Comparison of ENCODE assay signal across 8 cellular contexts in genomic region chr13:40667622-40667978, GRCh38. TPM values are rescaled to one million over a fixed set of nuclear protein-coding genes. Genes with fewer than 3 reads are reported as not detected.
A peak's percentile ranks its signal among the peaks of the same experiment; 100 is the strongest.
DNase-seq lines count a peak whose midpoint lies in the region; ATAC-seq and TF ChIP-seq lines count a peak whose summit lies in the region.

No MANE protein-coding gene starts in this region.

- H3K27ac Mint-ChIP-seq in activated naive CD8-positive, alpha-beta T cell = peak overlapping the region; percentile 86

- H3K4me3 Mint-ChIP-seq in activated naive CD8-positive, alpha-beta T cell = peak overlapping the region; percentile 91

- DNase-seq in smooth muscle cell (lab: John Stamatoyannopoulos, UW; ENCODE audit: unreplicated experiment) (no peak), CD1c-positive myeloid dendritic cell (ENCODE audit: extremely low spot score) (no peak), NCI-H187 (lab: John Stamatoyannopoulos, UW) (no peak), DMS79 treated with DMSO at 0.1 percent for 48 hours (lab: John Stamatoyannopoulos, UW) (no peak)

- H3K4me3 ChIP-seq in HEK293 (ENCODE audit: low read depth, low read length) = peak overlapping the region; percentile 66
- H3K4me3 ChIP-seq in iPS-18a (ENCODE audit: low read length) = peak overlapping the region; percentile 81
- H3K4me3 ChIP-seq in smooth muscle cell = peak overlapping the region; percentile 97

- H3K27me3 Mint-ChIP-seq in activated naive CD8-positive, alpha-beta T cell = no peaks in the 10 kb centered on the region

- CTCF ChIA-PET in HEK293 (lab: Yijun Ruan, JAX) = interaction anchor here (0.7 to 0.9 kb wide), 2 partner anchors 85 to 606 kb away, joined by 3 to 5 read pairs; no protein-coding TSS in a partner anchor

- H3K9ac ChIP-seq in iPS-18a (ENCODE audit: low read length) (peak overlapping the region; percentile 32), smooth muscle cell (ENCODE audit: low read depth) (peak overlapping the region; percentile 79)

- TF ChIP-seq CTCF in HEK293 (tag by site-specific recombination; IDR thresholded peaks at IDR 0.05) (no peak), smooth muscle cell (IDR thresholded peaks at IDR 0.05; ENCODE audit: borderline replicate concordance, insufficient read depth, poor library complexity, severe bottlenecking) (no peak)

- H3K27me3 ChIP-seq in iPS-18a (ENCODE audit: control insufficient read depth, insufficient read depth, low read length) (peaks cover 14% of the 10 kb centered on the region), smooth muscle cell (ENCODE audit: low read depth) (no peaks in the 10 kb centered on the region)

- H3K9me3 ChIP-seq in HEK293 (ENCODE audit: control insufficient read depth, insufficient read depth, low read depth, low read length) (no peaks in the 10 kb centered on the region), iPS-18a (ENCODE audit: control insufficient read depth, low read depth, low read length) (no peaks in the 10 kb centered on the region), smooth muscle cell (replicated peaks; ENCODE audit: low read depth) (no peaks in the 10 kb centered on the region)

- no peaks in the 10 kb centered on the region for H3F3A ChIP-seq in smooth muscle cell (ENCODE audit: low read depth)

- H3K36me3 Mint-ChIP-seq in activated naive CD8-positive, alpha-beta T cell = no peaks in the 10 kb centered on the region

- POLR2A ChIA-PET in HEK293 (lab: Yijun Ruan, JAX) = no interaction called here

- WGBS in smooth muscle cell (ENCODE audit: low lambda C conversion rate) = 20% methylated on average over 5 of the region's 5 CpGs

- H2AFZ ChIP-seq in smooth muscle cell (ENCODE audit: low read depth) = peak overlapping the region; percentile 99

- peaks cover 7% of the 10 kb centered on the region for H4K20me1 ChIP-seq in smooth muscle cell (ENCODE audit: low read depth)

- peak overlapping the region; percentile 99 for H3K4me2 ChIP-seq in smooth muscle cell

- H3K9me3 Mint-ChIP-seq in activated naive CD8-positive, alpha-beta T cell (ENCODE audit: low read depth) = no peaks in the 10 kb centered on the region

- H3K36me3 ChIP-seq in HEK293 (ENCODE audit: control insufficient read depth in 2 of 2, insufficient read depth in 1 of 2, low read length in 2 of 2) (no peaks in the 10 kb centered on the region), iPS-18a (ENCODE audit: control insufficient read depth, low read depth, low read length) (no peaks in the 10 kb centered on the region), smooth muscle cell (ENCODE audit: low read depth) (no peaks in the 10 kb centered on the region)

- H3K4me1 Mint-ChIP-seq in activated naive CD8-positive, alpha-beta T cell (ENCODE audit: low read depth) = peaks cover 36% of the 10 kb centered on the region

- H3K27ac ChIP-seq in HEK293 (ENCODE audit: extremely low read depth, low read depth, low read length) (no peak overlapping the region), iPS-18a (ENCODE audit: low read length) (no peak overlapping the region), smooth muscle cell (ENCODE audit: low read depth) (no peak overlapping the region)

- H3K4me1 ChIP-seq in HEK293 (ENCODE audit: control insufficient read depth, insufficient read depth, low read length) (peaks cover 11% of the 10 kb centered on the region), iPS-18a (ENCODE audit: control insufficient read depth, low read depth, low read length) (peaks cover 48% of the 10 kb centered on the region), smooth muscle cell (ENCODE audit: low read depth) (peaks cover 28% of the 10 kb centered on the region)

- ATAC-seq in GM19463 (IDR thresholded peaks at IDR 0.05; ENCODE audit: unreplicated experiment) = no peak

- peaks cover 28% of the 10 kb centered on the region for H3K79me2 ChIP-seq in smooth muscle cell (ENCODE audit: low read depth)

TF ChIP-seq in HEK293, 187 proteins besides CTCF, POLR2A, EP300 and RAD21:
- no peak for TF ChIP-seq ZNF214 (tag by site-specific recombination; IDR thresholded peaks at IDR 0.05; ENCODE audit: borderline replicate concordance)
- no peak for TF ChIP-seq HIC1 (tag by site-specific recombination; IDR thresholded peaks at IDR 0.05)
- no peak for TF ChIP-seq ZFP41 (tag by site-specific recombination; IDR thresholded peaks at IDR 0.05; ENCODE audit: borderline replicate concordance)
- TF ChIP-seq ZNF202 (tag by site-specific recombination; IDR thresholded peaks at IDR 0.05; ENCODE audit: borderline replicate concordance) = no peak

RNA-seq across cellular contexts. Expression of gene FOXO1, which starts 1.2 kb away (rescaled TPM):
- 19.9 and 20.1 TPM in 2 replicates for total RNA-seq in smooth muscle cell
- 17.0 and 17.7 TPM in 2 replicates for polyA plus RNA-seq in smooth muscle cell
